17 cellular contexts compared by ENCODE assay signal in the genomic region with DNA sequence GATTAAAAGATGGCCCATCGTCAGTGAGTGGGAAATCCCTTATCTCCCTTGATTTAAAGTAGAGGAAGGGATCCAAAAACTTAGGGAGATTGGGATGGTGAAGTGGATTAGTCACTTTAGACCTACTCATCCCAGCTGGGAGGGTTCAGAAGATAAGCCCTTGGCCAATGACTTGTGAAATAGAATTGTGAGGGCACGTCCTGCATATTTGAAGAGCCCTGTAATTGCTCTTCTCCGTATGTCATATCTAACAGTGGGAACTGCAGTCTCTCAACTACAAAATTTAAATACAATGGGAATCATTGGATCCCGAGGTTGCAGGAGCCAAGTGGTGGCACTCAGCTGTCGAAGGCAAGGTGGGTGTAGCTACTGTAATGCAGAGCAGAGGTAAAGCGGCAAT.
"Had no signal": no experiment of that assay in that cellular context is flagged by ENCODE, and none has a peak within 500 bp of the region (broad histone marks: within the 10 kb centered on the region; RNA-seq: fewer than 3 reads in every experiment).

No MANE protein-coding gene starts in this region.

- H3K36me3 ChIP-seq: ovary, right atrium auricular region, suprapubic skin, thyroid gland had no signal

- H3K4me3 ChIP-seq: dorsolateral prefrontal cortex, hepatocyte, mucosa of descending colon, ovary, right atrium auricular region, suprapubic skin, thyroid gland had no signal

- H3K79me2 ChIP-seq: hepatocyte had no signal

- H3K27ac ChIP-seq: dorsolateral prefrontal cortex, hepatocyte, ovary, right atrium auricular region, suprapubic skin, thyroid gland had no signal

- H3K27me3 ChIP-seq: dorsolateral prefrontal cortex, hepatocyte, ovary, right atrium auricular region, suprapubic skin, thyroid gland had no signal

- H3K9me3 ChIP-seq: mucosa of descending colon, ovary, right atrium auricular region, suprapubic skin, thyroid gland had no signal

- H3K4me1 ChIP-seq: right atrium auricular region, suprapubic skin, thyroid gland had no signal

- H3K4me2 ChIP-seq: hepatocyte had no signal

- H2AFZ ChIP-seq: hepatocyte had no signal

- DNase-seq: cortex of kidney; dorsolateral prefrontal cortex; effector CD8-positive, alpha-beta T cell; foreskin fibroblast; head of caudate nucleus; left colon; mucosa of descending colon; naive thymus-derived CD8-positive, alpha-beta T cell; ovary; small intestine; stimulated activated CD4-positive, alpha-beta T cell treated with anti-CD3 and anti-CD28 coated beads, Interleukin-12 subunit alpha, Interleukin-12 subunit beta, amount 100 ng/mL, for 4 hours; stimulated activated naive CD8-positive, alpha-beta T cell treated with anti-CD3 and anti-CD28 coated beads, Interleukin-15, Interleukin-2, amounts not matched to agents 100 U/mL and 50 U/mL, for 24 hours; thyroid gland had no signal

- ATAC-seq: esophagus mucosa; left colon; mucosa of descending colon; naive thymus-derived CD8-positive, alpha-beta T cell; stimulated activated naive CD8-positive, alpha-beta T cell treated with anti-CD3 and anti-CD28 coated beads, Interleukin-15, Interleukin-2, amounts not matched to agents 100 U/mL and 50 U/mL, for 24 hours had no signal
